In the genomic region with DNA sequence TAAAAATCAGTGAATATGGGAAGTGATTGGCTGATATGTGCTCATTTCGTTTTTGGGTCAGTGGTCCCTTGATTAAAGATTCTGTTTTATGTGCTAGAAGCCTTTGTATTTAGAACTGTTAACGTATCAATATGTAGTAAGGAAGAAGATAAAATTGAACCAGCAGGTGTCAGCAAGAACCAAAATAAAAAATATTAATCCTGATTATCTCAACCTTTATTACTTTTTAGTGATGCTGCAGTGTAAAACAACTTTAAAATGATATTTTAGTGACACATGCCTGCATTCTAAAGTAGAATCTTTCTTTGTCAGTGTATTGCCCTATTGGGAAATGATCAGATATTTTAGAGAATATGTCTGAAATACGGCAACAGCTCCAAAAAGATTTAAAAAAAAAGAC, we compare ENCODE assay signal across 1 cellular context.
TF ChIP-seq lines count a peak whose summit lies in the region.

No MANE protein-coding gene starts in this region.

TF ChIP-seq in SK-N-SH, 30 proteins besides CTCF, POLR2A, EP300 and RAD21 (continued from another document):
- TF ChIP-seq, protein P1, sequence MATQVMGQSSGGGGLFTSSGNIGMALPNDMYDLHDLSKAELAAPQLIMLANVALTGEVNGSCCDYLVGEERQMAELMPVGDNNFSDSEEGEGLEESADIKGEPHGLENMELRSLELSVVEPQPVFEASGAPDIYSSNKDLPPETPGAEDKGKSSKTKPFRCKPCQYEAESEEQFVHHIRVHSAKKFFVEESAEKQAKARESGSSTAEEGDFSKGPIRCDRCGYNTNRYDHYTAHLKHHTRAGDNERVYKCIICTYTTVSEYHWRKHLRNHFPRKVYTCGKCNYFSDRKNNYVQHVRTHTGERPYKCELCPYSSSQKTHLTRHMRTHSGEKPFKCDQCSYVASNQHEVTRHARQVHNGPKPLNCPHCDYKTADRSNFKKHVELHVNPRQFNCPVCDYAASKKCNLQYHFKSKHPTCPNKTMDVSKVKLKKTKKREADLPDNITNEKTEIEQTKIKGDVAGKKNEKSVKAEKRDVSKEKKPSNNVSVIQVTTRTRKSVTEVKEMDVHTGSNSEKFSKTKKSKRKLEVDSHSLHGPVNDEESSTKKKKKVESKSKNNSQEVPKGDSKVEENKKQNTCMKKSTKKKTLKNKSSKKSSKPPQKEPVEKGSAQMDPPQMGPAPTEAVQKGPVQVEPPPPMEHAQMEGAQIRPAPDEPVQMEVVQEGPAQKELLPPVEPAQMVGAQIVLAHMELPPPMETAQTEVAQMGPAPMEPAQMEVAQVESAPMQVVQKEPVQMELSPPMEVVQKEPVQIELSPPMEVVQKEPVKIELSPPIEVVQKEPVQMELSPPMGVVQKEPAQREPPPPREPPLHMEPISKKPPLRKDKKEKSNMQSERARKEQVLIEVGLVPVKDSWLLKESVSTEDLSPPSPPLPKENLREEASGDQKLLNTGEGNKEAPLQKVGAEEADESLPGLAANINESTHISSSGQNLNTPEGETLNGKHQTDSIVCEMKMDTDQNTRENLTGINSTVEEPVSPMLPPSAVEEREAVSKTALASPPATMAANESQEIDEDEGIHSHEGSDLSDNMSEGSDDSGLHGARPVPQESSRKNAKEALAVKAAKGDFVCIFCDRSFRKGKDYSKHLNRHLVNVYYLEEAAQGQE (IDR thresholded peaks at IDR 0.05; ENCODE audit: low read depth, low read length): no peak
- no peak for TF ChIP-seq POLR2AphosphoS5 (IDR thresholded peaks at IDR 0.05; ENCODE audit: low read depth, low read length)
